Comparison of ENCODE assay signal across 21 cellular contexts in the genomic region with DNA sequence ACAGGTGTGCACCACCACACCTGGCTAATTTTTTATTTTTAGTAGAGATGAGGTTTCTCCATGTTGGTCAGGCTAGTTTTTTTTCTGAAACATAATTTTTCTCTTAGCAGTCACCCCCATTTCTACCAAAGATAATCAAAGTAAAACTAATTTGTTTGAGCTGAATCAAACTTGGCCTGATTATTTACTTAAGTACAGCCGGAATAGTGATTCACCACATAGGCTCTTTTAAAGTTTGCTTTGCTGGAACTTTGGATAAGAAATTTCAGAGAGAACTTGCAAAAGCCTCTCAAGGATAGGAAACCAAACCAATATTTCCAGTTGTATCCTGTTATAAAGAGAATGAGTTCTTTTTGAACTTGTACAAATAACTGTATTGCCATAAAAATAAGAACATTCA.
DNase-seq lines count a peak whose midpoint lies in the region; ATAC-seq and TF ChIP-seq lines count a peak whose summit lies in the region.
"Had no signal": no experiment of that assay in that cellular context is flagged by ENCODE, and none has a peak within 500 bp of the region (broad histone marks: within the 10 kb centered on the region; RNA-seq: fewer than 3 reads in every experiment).

No MANE protein-coding gene starts in this region.

- peak overlapping the region; percentile 46 for H3K27ac ChIP-seq in RWPE2 (ENCODE audit: poor library complexity, severe bottlenecking)
- H3K27ac ChIP-seq: BLaER1, SJSA1, stomach had no signal

- H3K4me1 Mint-ChIP-seq in mesothelial cell of epicardium = no peaks in the 10 kb centered on the region

- H3K27ac Mint-ChIP-seq in mesothelial cell of epicardium = no peak overlapping the region
- H3K27ac Mint-ChIP-seq: activated naive CD4-positive, alpha-beta T cell treated with anti-CD3 and anti-CD28 coated beads for 36 hours; progenitor cell of endocrine pancreas had no signal

- ATAC-seq in RWPE2 (ENCODE audit: low read depth) (peak; percentile 88), HG03432 (IDR thresholded peaks at IDR 0.05; ENCODE audit: unreplicated experiment) (no peak), GM19351 (IDR thresholded peaks at IDR 0.05; ENCODE audit: unreplicated experiment) (no peak), GM19452 (IDR thresholded peaks at IDR 0.05; ENCODE audit: unreplicated experiment) (no peak)

- peaks cover 5% of the 10 kb centered on the region for H3K4me1 ChIP-seq in RWPE2 (ENCODE audit: insufficient read depth, poor library complexity, severe bottlenecking)
- H3K4me1 ChIP-seq: BLaER1, SJSA1, stomach had no signal

- no peaks in the 10 kb centered on the region for H3K27me3 ChIP-seq in RWPE2 (ENCODE audit: insufficient read depth, poor library complexity, severe bottlenecking)
- H3K27me3 ChIP-seq: BLaER1, SJSA1, stomach had no signal

- peaks cover 4% of the 10 kb centered on the region for H3K9me3 Mint-ChIP-seq in mesothelial cell of epicardium
- H3K9me3 Mint-ChIP-seq: activated naive CD4-positive, alpha-beta T cell treated with anti-CD3 and anti-CD28 coated beads for 36 hours had no signal

- TF ChIP-seq CTCF in RWPE2 (IDR thresholded peaks at IDR 0.05; ENCODE audit: poor library complexity, severe bottlenecking) (no peak), mesothelial cell of epicardium (IDR thresholded peaks at IDR 0.05; ENCODE audit: unreplicated experiment) (no peak)

- H3K9me3 ChIP-seq in RWPE2 (ENCODE audit: severe bottlenecking) = no peaks in the 10 kb centered on the region
- H3K9me3 ChIP-seq: BLaER1, SJSA1, stomach had no signal

- H3K4me3 ChIP-seq in RWPE2 (ENCODE audit: severe bottlenecking) (no peak overlapping the region), skeletal muscle cell (ENCODE audit: low read depth, low read length) (no peak overlapping the region)
- H3K4me3 ChIP-seq: BLaER1, SJSA1, stomach had no signal

- no peaks in the 10 kb centered on the region for H3K36me3 ChIP-seq in RWPE2 (ENCODE audit: low read depth)
- H3K36me3 ChIP-seq: BLaER1, SJSA1, stomach had no signal

- DNase-seq in EL (peak; percentile 54), RWPE2 (ENCODE audit: low spot score) (no peak), fibroblast of gingiva (ENCODE audit: low read depth) (peak; percentile 76), skeletal muscle cell (ENCODE audit: low read depth) (peak; percentile 20), mesothelial cell of epicardium (ENCODE audit: low spot score in 2 of 2, unreplicated experiment in 2 of 2) (no peak)
- DNase-seq: activated CD4-positive, CD25-positive, alpha-beta regulatory T cell treated with anti-CD3 and anti-CD28 coated beads, Interleukin-2, amount 50 U/mL, for 72 hours; activated CD8-positive, alpha-beta memory T cell treated with anti-CD3 and anti-CD28 coated beads, Interleukin-2, amount 50 U/mL, for 48 hours; activated naive CD4-positive, alpha-beta T cell treated with anti-CD3 and anti-CD28 coated beads for 36 hours; cerebellar nuclear complex; DMS 273 treated with DMSO at 0.1 percent for 48 hours; left cardiac atrium; NCI-H1694; NCI-H446 treated with DMSO at 0.1 percent for 48 hours; stimulated activated CD4-positive, alpha-beta T cell treated with anti-CD3 and anti-CD28 coated beads, Interleukin-15, amount 100 ng/mL, for 24 hours; stomach had no signal

- no peak overlapping the region for H3K4me3 Mint-ChIP-seq in mesothelial cell of epicardium
- H3K4me3 Mint-ChIP-seq: activated naive CD4-positive, alpha-beta T cell treated with anti-CD3 and anti-CD28 coated beads for 36 hours had no signal

- H3K27me3 Mint-ChIP-seq in mesothelial cell of epicardium (ENCODE audit: low read depth) = no peaks in the 10 kb centered on the region
- H3K27me3 Mint-ChIP-seq: progenitor cell of endocrine pancreas had no signal

- H3K36me3 Mint-ChIP-seq in mesothelial cell of epicardium = no peaks in the 10 kb centered on the region

Comparison
In these comparisons a context has a peak if more than half of its experiments do, and no peak if none do; other contexts are left out.
1. DNase-seq: peak in EL (single experiment), fibroblast of gingiva (single experiment) and skeletal muscle cell (single experiment); none in RWPE2 (single experiment) and mesothelial cell of epicardium (0 of 2).